Comparison of ENCODE assay signal across 7 cellular contexts in the genomic region with DNA sequence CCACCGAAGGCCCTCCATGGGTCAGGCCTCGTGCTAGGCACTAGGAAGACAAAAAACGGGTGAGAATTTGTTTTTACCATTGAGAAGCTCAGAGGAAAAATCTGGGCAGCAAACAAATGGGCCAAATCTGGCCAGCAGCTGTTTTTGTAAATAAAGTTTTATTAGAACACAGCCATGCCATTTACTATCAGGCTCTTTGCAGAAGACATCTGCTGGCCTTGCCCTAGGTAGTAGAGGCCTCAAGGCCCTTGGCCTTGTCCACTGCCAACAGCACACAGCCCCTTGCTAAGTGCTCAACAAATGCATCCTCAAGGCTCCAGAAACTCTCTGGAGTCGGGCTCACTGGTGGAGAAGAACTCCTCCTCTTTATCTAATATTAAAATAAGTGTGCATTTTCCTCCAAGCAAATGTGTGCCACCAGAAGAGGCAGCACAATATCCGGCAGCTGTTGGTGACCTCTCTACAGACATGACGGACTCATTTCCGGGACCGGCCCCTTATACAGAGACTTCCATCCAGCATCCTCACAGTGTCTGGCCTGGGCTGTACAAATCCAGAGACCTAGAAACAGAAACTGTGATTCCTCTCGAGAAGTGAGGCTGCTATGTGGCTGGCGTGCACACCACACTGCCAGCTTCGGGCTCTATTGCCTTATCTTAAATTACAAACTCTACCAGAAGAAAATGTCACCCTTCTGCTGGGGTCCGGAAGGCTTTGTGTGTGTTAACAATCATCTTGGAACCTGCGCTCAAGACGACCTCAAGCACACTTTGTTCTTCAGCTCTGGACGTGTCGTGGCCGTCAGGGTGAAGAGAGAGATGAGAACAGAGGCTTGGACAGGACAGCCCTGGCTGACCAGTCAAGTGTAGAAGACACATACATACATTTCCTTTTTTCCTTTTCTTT.
A peak's percentile ranks its signal among the peaks of the same experiment; 100 is the strongest.
DNase-seq lines count a peak whose midpoint lies in the region; ATAC-seq, FAIRE-seq and TF ChIP-seq lines count a peak whose summit lies in the region.

No MANE protein-coding gene starts in this region.

- H3K18ac ChIP-seq in IMR-90 (ENCODE audit: low read depth, low read length): peak overlapping the region; percentile 75

- no peak for DNase-seq in IMR-90
- DNase-seq in adipocyte (ENCODE audit: low read depth): no peak
- no peak for DNase-seq in HepG2 (ENCODE audit: low spot score)
- DNase-seq in stimulated activated CD8-positive, alpha-beta memory T cell treated with anti-CD3 and anti-CD28 coated beads, Interleukin-4, amount 100 ng/mL, for 48 hours: peak; percentile 23
- DNase-seq in NCI-H82 (lab: John Stamatoyannopoulos, UW): no peak
- no peak for DNase-seq in GM20000 (ENCODE audit: low spot score)

- H3K4me3 ChIP-seq in IMR-90 (ENCODE audit: insufficient read depth, low read depth, low read length) (no peak overlapping the region), adipocyte (ENCODE audit: low read length) (no peak overlapping the region), HepG2 (replicated peaks in 1 of 3; ENCODE audit: insufficient read depth in 1 of 3, low read depth in 2 of 3, low read length in 3 of 3) (no peak overlapping the region)

- H3K79me1 ChIP-seq in IMR-90 (ENCODE audit: low read depth in 1 of 2, low read length in 2 of 2): no peaks in the 10 kb centered on the region

- H2BK5ac ChIP-seq in IMR-90 (ENCODE audit: low read depth, low read length, poor library complexity, severe bottlenecking): peak overlapping the region; percentile 46

- TF ChIP-seq POLR2A in IMR-90 (IDR thresholded peaks at IDR 0.05; ENCODE audit: low read depth, low read length) (no peak), HepG2 (IDR thresholded peaks at IDR 0.05; ENCODE audit: insufficient read depth in 1 of 2, low read depth in 2 of 2, low read length in 2 of 2) (no peak)

- no peaks in the 10 kb centered on the region for H4K20me1 ChIP-seq in IMR-90 (ENCODE audit: insufficient read depth, low read length)
- H4K20me1 ChIP-seq in HepG2 (ENCODE audit: insufficient read depth, low read length): no peaks in the 10 kb centered on the region

- H3K4me2 ChIP-seq in IMR-90 (ENCODE audit: low read depth, low read length) (no peak overlapping the region), HepG2 (ENCODE audit: low read depth, low read length) (no peak overlapping the region)

- in situ Hi-C loops in IMR-90 (cut with MboI; ENCODE audit: low sequenced_read_pairs) (no loop called here), HepG2 (cut with HindIII; ENCODE audit: extremely low pct_ligation_motif_present, low pct_unique_long_range_greater_than_20kb) (no loop called here)

- WGBS in IMR-90 (ENCODE audit: extremely low coverage in 2 of 2, insufficient read length in 1 of 2), 2 experiments: 100% methylated on average over 3 of the region's 17 CpGs; no CpG with 5 or more reads in 1 of the 2 experiments
- 88% methylated on average over 17 of the region's 17 CpGs for WGBS in HepG2 (ENCODE audit: low lambda C conversion rate)

- no peak overlapping the region for H3K23ac ChIP-seq in IMR-90 (ENCODE audit: low read depth, low read length)

- H2AK5ac ChIP-seq in IMR-90 (ENCODE audit: low read depth, low read length): peak overlapping the region; percentile 99

- no TSS peak for BruUV-seq in IMR-90 (replicated peaks; lab: Mats Ljungman, UMichigan)
- no TSS peak for BruUV-seq in HepG2 (replicated peaks; lab: Mats Ljungman, UMichigan)

- TF ChIP-seq EP300 in HepG2 (IDR thresholded peaks at IDR 0.05; ENCODE audit: low read depth in 2 of 2, low read length in 2 of 2) (no peak), HepG2 (CRISPR knock-in tag; IDR thresholded peaks at IDR 0.05; ENCODE audit: borderline replicate concordance) (no peak)

- H3K14ac ChIP-seq in IMR-90 (replicated peaks; ENCODE audit: low read depth, low read length): peak overlapping the region; percentile 67

- TF ChIP-seq RAD21 in IMR-90 (IDR thresholded peaks at IDR 0.05; ENCODE audit: low read length) (no peak), HepG2 (CRISPR knock-in tag; IDR thresholded peaks at IDR 0.05) (no peak)

- FAIRE-seq in HepG2 (lab: Jason Lieb, UNC): no peak

- TF ChIP-seq CTCF in IMR-90 (conservative IDR thresholded peaks at IDR 0.05; ENCODE audit: low read depth, low read length) (no peak), HepG2 (CRISPR knock-in tag; IDR thresholded peaks at IDR 0.05) (no peak), GM20000 (IDR thresholded peaks at IDR 0.05; ENCODE audit: extremely low read depth, missing control alignments) (no peak)

- peak overlapping the region; percentile 53; the same call in 1 of the 2 replicates for H3K27ac ChIP-seq in IMR-90 (ENCODE audit: insufficient read depth, low read length)
- H3K27ac ChIP-seq in HepG2 (ENCODE audit: extremely low read length, insufficient read depth, low read length): no peak overlapping the region

- peak overlapping the region; percentile 81 for H4K5ac ChIP-seq in IMR-90 (ENCODE audit: low read depth, low read length)

- POLR2A ChIA-PET in IMR-90 (lab: Charles Lee; ENCODE audit: unreplicated experiment): interaction anchor here (0.6 to 1.6 kb wide), 2 partner anchors 201 to 1817 kb away, joined by 3 to 5 read pairs; no protein-coding TSS in a partner anchor
- POLR2A ChIA-PET in HepG2 (lab: Yijun Ruan, JAX): interaction anchor here (1.0 to 3.2 kb wide), 6 partner anchors 33 to 324 kb away, joined by 3 to 25 read pairs (median 6); no protein-coding TSS in a partner anchor

- peak overlapping the region; percentile 27; the same call in 1 of the 2 replicates for H3K56ac ChIP-seq in IMR-90 (ENCODE audit: extremely low read depth, insufficient read depth, low read length)

- peak overlapping the region; percentile 72 for H2BK20ac ChIP-seq in IMR-90 (ENCODE audit: low read depth, low read length)

- H3K36me3 ChIP-seq in IMR-90 (ENCODE audit: control insufficient read depth, insufficient read depth, low read length) (no peaks in the 10 kb centered on the region), adipocyte (ENCODE audit: control insufficient read depth, insufficient read depth, low read length, severe bottlenecking) (no peaks in the 10 kb centered on the region), HepG2 (replicated peaks in 1 of 2; ENCODE audit: control insufficient read depth in 1 of 2, insufficient read depth in 2 of 2, low read length in 2 of 2) (no peaks in the 10 kb centered on the region)

- no peaks in the 10 kb centered on the region for H3K79me2 ChIP-seq in HepG2 (ENCODE audit: insufficient read depth, low read length)

- H2BK120ac ChIP-seq in IMR-90 (ENCODE audit: low read depth, low read length): peak overlapping the region; percentile 86

- ATAC-seq in IMR-90 (ENCODE audit: low read depth): no peak
- no peak for ATAC-seq in HepG2
- no peak for ATAC-seq in GM21390 (IDR thresholded peaks at IDR 0.05; ENCODE audit: unreplicated experiment)

- no peak overlapping the region for H2AK9ac ChIP-seq in IMR-90 (replicated peaks; ENCODE audit: low read depth, low read length, poor library complexity)

- H3K4me1 ChIP-seq in IMR-90 (ENCODE audit: control insufficient read depth, insufficient read depth, low read length): peaks cover 17% of the 10 kb centered on the region
- H3K4me1 ChIP-seq in adipocyte (ENCODE audit: control insufficient read depth, insufficient read depth, low read length): peaks cover 47% of the 10 kb centered on the region
- H3K4me1 ChIP-seq in HepG2 (ENCODE audit: insufficient read depth, low read length): peaks cover 44% of the 10 kb centered on the region

- intact Hi-C loops in IMR-90 (cut with micrococcal nuclease): loop anchor here (1.0 to 5.0 kb wide), 3 partner anchors 158 to 312 kb away; partner anchors contain the start of gene IRF2BP2
- intact Hi-C loops in HepG2 (cut with micrococcal nuclease; ENCODE audit: unreplicated experiment): loop anchor here (5.0 kb wide), 1 partner anchor 33 kb away; no protein-coding TSS in a partner anchor

- H3K9me1 ChIP-seq in IMR-90 (ENCODE audit: insufficient read depth, low read length): peaks cover 18% of the 10 kb centered on the region

- peak overlapping the region; percentile 2 to 57; a peak in 3 of 4 replicates for H4K8ac ChIP-seq in IMR-90 (ENCODE audit: low read depth in 2 of 2, low read length in 2 of 2)

- peak overlapping the region; percentile 96; the same call in 2 of the 3 replicates for H2BK15ac ChIP-seq in IMR-90 (ENCODE audit: low read depth, low read length)

- H3K9ac ChIP-seq in IMR-90 (ENCODE audit: low read depth, low read length) (no peak overlapping the region), adipocyte (ENCODE audit: low read length) (peak overlapping the region; percentile 35), HepG2 (ENCODE audit: insufficient read depth, low read depth, low read length) (no peak overlapping the region)

- no peaks in the 10 kb centered on the region for H3K27me3 ChIP-seq in IMR-90 (ENCODE audit: control insufficient read depth, insufficient read depth, low read length)
- no peaks in the 10 kb centered on the region for H3K27me3 ChIP-seq in adipocyte (replicated peaks; ENCODE audit: control insufficient read depth, insufficient read depth, low read length)
- no peaks in the 10 kb centered on the region for H3K27me3 ChIP-seq in HepG2 (ENCODE audit: control insufficient read depth in 1 of 2, insufficient read depth in 2 of 2, low read length in 2 of 2)

- peak overlapping the region; percentile 8 for H2AFZ ChIP-seq in IMR-90 (replicated peaks; ENCODE audit: low read length, poor library complexity)
- H2AFZ ChIP-seq in HepG2 (ENCODE audit: low read length): no peak overlapping the region

- peak overlapping the region; percentile 89 for H3K4ac ChIP-seq in IMR-90 (ENCODE audit: low read depth, low read length)

- peak overlapping the region; percentile 82 for H4K91ac ChIP-seq in IMR-90 (ENCODE audit: insufficient read depth, low read depth, low read length)

- CTCF ChIA-PET in IMR-90 (lab: Yijun Ruan, JAX): interaction anchor here (0.6 kb wide), 1 partner anchor 33 kb away, joined by 3 read pairs; no protein-coding TSS in a partner anchor
- CTCF ChIA-PET in HepG2 (lab: Yijun Ruan, JAX; ENCODE audit: low intra/inter-chr PET ratio, low total read pairs): no interaction called here

- H3K9me3 ChIP-seq in IMR-90 (ENCODE audit: control insufficient read depth, insufficient read depth, low read length) (no peaks in the 10 kb centered on the region), adipocyte (ENCODE audit: control insufficient read depth, low read length) (no peaks in the 10 kb centered on the region), HepG2 (ENCODE audit: low read length) (0 out of 2 replicates have a peak, but pooled peaks cover 4% of the 10 kb centered on the region)

- dilution Hi-C loops in IMR-90 (cut with HindIII; ENCODE audit: low sequenced_read_pairs, unreplicated experiment): no loop called here

TF ChIP-seq in IMR-90, 13 proteins besides CTCF, POLR2A, EP300 and RAD21 (continues in another document):
- no peak for TF ChIP-seq NFE2L2 (IDR thresholded peaks at IDR 0.05; ENCODE audit: low read depth, low read length)
